ENCODE assay signal across 8 cellular contexts in genomic region chr20:62652051-62652893, GRCh38. TPM values are rescaled to one million over a fixed set of nuclear protein-coding genes. Genes with fewer than 3 reads are reported as not detected.
DNase-seq lines count a peak whose midpoint lies in the region; ATAC-seq and TF ChIP-seq lines count a peak whose summit lies in the region.

No MANE protein-coding gene starts in this region.

- peak; percentile 86 for ATAC-seq in mucosa of descending colon

- peaks cover 39% of the 10 kb centered on the region for H3K4me1 ChIP-seq in mucosa of descending colon (ENCODE audit: low read depth)

- no peaks in the 10 kb centered on the region for H3K27me3 ChIP-seq in H7 (ENCODE audit: control insufficient read depth, insufficient read depth, low read length)

- no peaks in the 10 kb centered on the region; the same call in 1 of the 2 replicates for H3K36me3 ChIP-seq in H7 (replicated peaks; ENCODE audit: control insufficient read depth, insufficient read depth, low read length)
- H3K36me3 ChIP-seq in mucosa of descending colon (ENCODE audit: low read depth): peaks cover 5% of the 10 kb centered on the region

- TF ChIP-seq CTCF in GM10248 (IDR thresholded peaks at IDR 0.05; ENCODE audit: control extremely low read depth, extremely low read depth, low read depth, missing control alignments) (no peak), epithelial cell of proximal tubule (conservative IDR thresholded peaks at IDR 0.05; ENCODE audit: low read depth, low read length) (no peak), mucosa of descending colon (IDR thresholded peaks at IDR 0.05) (no peak)

- CTCF ChIA-PET in GM10248 (lab: Yijun Ruan, JAX): interaction anchor here (1.0 to 1.6 kb wide), 7 partner anchors 8 to 242 kb away, joined by 3 to 8 read pairs (median 4); no protein-coding TSS in a partner anchor

- no peaks in the 10 kb centered on the region for H3K9me3 ChIP-seq in mucosa of descending colon

- DNase-seq in GM10248 (ENCODE audit: extremely low spot score) (peak; percentile 92), H7 (peak; percentile 90), MV-4-11 (lab: John Stamatoyannopoulos, UW) (peak; percentile 64), epithelial cell of proximal tubule (ENCODE audit: low read depth) (peak; percentile 95), mucosa of descending colon (peak; percentile 89 to 94 (median 94)), NCI-H774 (lab: John Stamatoyannopoulos, UW) (no peak)
- DNase-seq in activated CD8-positive, alpha-beta memory T cell treated with anti-CD3 and anti-CD28 coated beads, Interleukin-2, amount 50 U/mL, for 48 hours: peak; percentile 72
- peak; percentile 33 for DNase-seq in stimulated activated CD8-positive, alpha-beta memory T cell treated with anti-CD3 and anti-CD28 coated beads, Interleukin-4, amount 100 ng/mL, for 24 hours (ENCODE audit: low read depth)

- POLR2A ChIA-PET in GM10248 (lab: Yijun Ruan, JAX): interaction anchor here (2.5 kb wide), 1 partner anchor 9 kb away, joined by 14 read pairs; the partner anchor contains the start of gene SLCO4A1

- intact Hi-C loops in mucosa of descending colon (cut with DNase I, micrococcal nuclease): no loop called here

- H3K4me3 ChIP-seq in H7 (ENCODE audit: insufficient read depth, low read depth, low read length) (no peak overlapping the region), epithelial cell of proximal tubule (ENCODE audit: low read depth, low read length) (peak overlapping the region; percentile 28), mucosa of descending colon (peak overlapping the region; percentile 2)

RNA-seq across cellular contexts. Expression of gene SLCO4A1, which starts 10.0 kb away (rescaled TPM):
- total RNA-seq in H7 (2014; rRNA removed; shearing (Covaris generic)): 14.6 and 18.4 TPM in 2 replicates
- total RNA-seq in epithelial cell of proximal tubule (48.3 and 57.3 TPM in 2 replicates), mucosa of descending colon (10 to 100 TPM; 13.3 to 18.5 (median 15.0) TPM)

RNA-seq across cellular contexts. Expression of gene NTSR1, which starts 56.4 kb away (rescaled TPM):
- total RNA-seq in H7 (2014; rRNA removed; shearing (Covaris generic)): 0.30 and 1.1 TPM in 2 replicates
- total RNA-seq in epithelial cell of proximal tubule: 0.29 TPM in 1 of 2 replicates, not detected in the other
- 10 to 100 TPM in 1 of 3 donors, under 1 TPM in 1, not detected in 1; 0.31 to 22.1 TPM for total RNA-seq in mucosa of descending colon
